19 cellular contexts compared by ENCODE assay signal in the genomic region with DNA sequence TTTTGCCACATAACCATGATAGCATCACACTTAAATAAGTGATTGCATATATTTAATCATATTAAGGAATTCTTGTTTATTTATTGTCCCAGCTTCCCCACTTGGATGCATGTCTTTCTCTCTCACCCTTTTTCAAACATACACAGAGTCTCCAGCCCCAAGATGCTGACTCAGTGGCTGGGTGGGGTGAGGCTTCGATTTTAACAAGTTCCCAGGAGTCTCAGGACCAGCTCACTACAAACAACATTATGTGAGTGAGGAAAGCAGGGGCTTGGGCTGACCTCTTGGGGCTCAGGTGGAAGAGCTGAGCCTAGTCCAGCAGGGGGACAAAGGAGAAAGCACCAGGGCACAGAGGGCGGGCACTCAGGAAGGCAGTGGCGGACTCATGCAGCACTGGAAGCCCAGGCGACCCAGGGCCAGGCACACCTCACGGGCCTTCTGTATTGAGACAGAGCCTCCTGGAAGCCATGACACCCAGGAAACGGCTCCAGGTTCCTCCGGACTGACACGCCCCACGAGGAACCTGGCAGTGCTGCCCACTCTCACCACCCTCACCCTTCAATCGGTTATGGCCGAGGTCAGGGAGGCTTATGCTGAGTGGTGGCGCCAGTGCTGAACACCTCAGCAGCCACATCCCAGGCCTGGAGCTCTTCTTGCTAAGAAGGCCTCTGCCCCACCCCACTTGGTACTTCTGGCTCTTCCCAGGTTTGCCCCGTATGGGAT.
DNase-seq lines count a peak whose midpoint lies in the region; ATAC-seq and TF ChIP-seq lines count a peak whose summit lies in the region.
"Had no signal": no experiment of that assay in that cellular context is flagged by ENCODE, and none has a peak within 500 bp of the region (broad histone marks: within the 10 kb centered on the region; RNA-seq: fewer than 3 reads in every experiment).

No MANE protein-coding gene starts in this region.

- TF ChIP-seq CTCF in brain (conservative IDR thresholded peaks at IDR 0.05): no peak

- no peaks in the 10 kb centered on the region for H3K9me3 Mint-ChIP-seq in activated CD4-positive, alpha-beta T cell treated with anti-CD3 and anti-CD28 coated beads, Interleukin-2, amount 10 ng/mL, durations not matched to agents 24 days and 14 days
- H3K9me3 Mint-ChIP-seq in activated CD4-positive, alpha-beta T cell treated with anti-CD3 and anti-CD28 coated beads, Interleukin-2, amount 10 ng/mL, durations not matched to agents 7 days and 5 days: no peaks in the 10 kb centered on the region
- no peaks in the 10 kb centered on the region for H3K9me3 Mint-ChIP-seq in brain
- H3K9me3 Mint-ChIP-seq: mesothelial cell of epicardium had no signal

- CTCF ChIA-PET in activated CD4-positive, alpha-beta T cell treated with anti-CD3 and anti-CD28 coated beads, Interleukin-2, amount 10 ng/mL, durations not matched to agents 7 days and 5 days (lab: Charles Lee): interaction anchor here (1.9 kb wide), 1 partner anchor 9 kb away, joined by 6 read pairs; no protein-coding TSS in a partner anchor

- POLR2A ChIA-PET in activated CD4-positive, alpha-beta T cell treated with anti-CD3 and anti-CD28 coated beads, Interleukin-2, amount 10 ng/mL, durations not matched to agents 7 days and 5 days (lab: Charles Lee): no interaction called here

- ATAC-seq in GM21447 (IDR thresholded peaks at IDR 0.05; ENCODE audit: unreplicated experiment) (no peak), HG03378 (IDR thresholded peaks at IDR 0.05; ENCODE audit: unreplicated experiment) (no peak), GM18861 (IDR thresholded peaks at IDR 0.05; ENCODE audit: unreplicated experiment) (no peak)
- ATAC-seq: activated CD8-positive, alpha-beta T cell treated with anti-CD3 and anti-CD28 coated beads, Interleukin-2, amount 10 ng/mL, durations not matched to agents 7 days and 5 days; stimulated activated naive CD8-positive, alpha-beta T cell treated with anti-CD3 and anti-CD28 coated beads, Interleukin-15, Interleukin-2, amounts not matched to agents 100 U/mL and 50 U/mL, for 24 hours had no signal

- H3K27ac ChIP-seq in layer of hippocampus (ENCODE audit: low read depth, low read length): peak overlapping the region; percentile 62
- peak overlapping the region; percentile 20 for H3K27ac ChIP-seq in substantia nigra (ENCODE audit: low read depth, low read length, poor library complexity, severe bottlenecking)
- H3K27ac ChIP-seq: ovary, SJSA1 had no signal

- no peaks in the 10 kb centered on the region for H3K27me3 ChIP-seq in layer of hippocampus (ENCODE audit: control insufficient read depth, insufficient read depth, low read length)
- H3K27me3 ChIP-seq: ovary, SJSA1 had no signal

- H3K4me1 Mint-ChIP-seq in activated CD4-positive, alpha-beta T cell treated with anti-CD3 and anti-CD28 coated beads, Interleukin-2, amount 10 ng/mL, durations not matched to agents 24 days and 14 days: peaks cover 3% of the 10 kb centered on the region
- peaks cover 3% of the 10 kb centered on the region for H3K4me1 Mint-ChIP-seq in activated CD4-positive, alpha-beta T cell treated with anti-CD3 and anti-CD28 coated beads, Interleukin-2, amount 10 ng/mL, durations not matched to agents 7 days and 5 days
- H3K4me1 Mint-ChIP-seq in brain: peaks cover 97% of the 10 kb centered on the region

- H3K27me3 Mint-ChIP-seq in activated CD4-positive, alpha-beta T cell treated with anti-CD3 and anti-CD28 coated beads, Interleukin-2, amount 10 ng/mL, durations not matched to agents 24 days and 14 days: no peaks in the 10 kb centered on the region
- H3K27me3 Mint-ChIP-seq in activated CD4-positive, alpha-beta T cell treated with anti-CD3 and anti-CD28 coated beads, Interleukin-2, amount 10 ng/mL, durations not matched to agents 7 days and 5 days: no peaks in the 10 kb centered on the region
- no peaks in the 10 kb centered on the region for H3K27me3 Mint-ChIP-seq in brain

- peaks cover 38% of the 10 kb centered on the region for H3K36me3 Mint-ChIP-seq in activated CD4-positive, alpha-beta T cell treated with anti-CD3 and anti-CD28 coated beads, Interleukin-2, amount 10 ng/mL, durations not matched to agents 24 days and 14 days (ENCODE audit: low read depth)
- H3K36me3 Mint-ChIP-seq in activated CD4-positive, alpha-beta T cell treated with anti-CD3 and anti-CD28 coated beads, Interleukin-2, amount 10 ng/mL, durations not matched to agents 7 days and 5 days (ENCODE audit: low read depth): peaks cover 3% of the 10 kb centered on the region
- H3K36me3 Mint-ChIP-seq in brain: peaks cover 62% of the 10 kb centered on the region
- H3K36me3 Mint-ChIP-seq: mesothelial cell of epicardium had no signal

- no peak for DNase-seq in activated CD4-positive, alpha-beta T cell treated with anti-CD3 and anti-CD28 coated beads, Interleukin-2, amount 10 ng/mL, durations not matched to agents 24 days and 14 days
- no peak for DNase-seq in activated CD4-positive, alpha-beta T cell treated with anti-CD3 and anti-CD28 coated beads, Interleukin-2, amount 10 ng/mL, durations not matched to agents 7 days and 5 days
- no peak for DNase-seq in substantia nigra (lab: John Stamatoyannopoulos, UW)
- DNase-seq: activated CD8-positive, alpha-beta T cell treated with anti-CD3 and anti-CD28 coated beads, Interleukin-2, amount 10 ng/mL, durations not matched to agents 7 days and 5 days; Caco-2; effector CD4-positive, alpha-beta T cell; GF-D8; glutamatergic neuron; NCI-H146; ovary; small intestine; stimulated activated naive CD8-positive, alpha-beta T cell treated with anti-CD3 and anti-CD28 coated beads, Interleukin-15, Interleukin-2, amounts not matched to agents 100 U/mL and 50 U/mL, for 24 hours had no signal

- peak overlapping the region; percentile 1 for H3K27ac Mint-ChIP-seq in activated CD4-positive, alpha-beta T cell treated with anti-CD3 and anti-CD28 coated beads, Interleukin-2, amount 10 ng/mL, durations not matched to agents 24 days and 14 days
- H3K27ac Mint-ChIP-seq in activated CD4-positive, alpha-beta T cell treated with anti-CD3 and anti-CD28 coated beads, Interleukin-2, amount 10 ng/mL, durations not matched to agents 7 days and 5 days: no peak overlapping the region
- peak overlapping the region in 3 of 5 experiments; percentile 91 to 96 (median 92) for H3K27ac Mint-ChIP-seq in brain
- H3K27ac Mint-ChIP-seq: activated CD8-positive, alpha-beta T cell treated with anti-CD3 and anti-CD28 coated beads, Interleukin-2, amount 10 ng/mL, durations not matched to agents 7 days and 5 days; mesothelial cell of epicardium had no signal

- intact Hi-C loops in activated CD4-positive, alpha-beta T cell treated with anti-CD3 and anti-CD28 coated beads, Interleukin-2, amount 10 ng/mL, durations not matched to agents 24 days and 14 days (cut with micrococcal nuclease): no loop called here

- H3K4me3 Mint-ChIP-seq in activated CD4-positive, alpha-beta T cell treated with anti-CD3 and anti-CD28 coated beads, Interleukin-2, amount 10 ng/mL, durations not matched to agents 24 days and 14 days: no peak overlapping the region
- H3K4me3 Mint-ChIP-seq in activated CD4-positive, alpha-beta T cell treated with anti-CD3 and anti-CD28 coated beads, Interleukin-2, amount 10 ng/mL, durations not matched to agents 7 days and 5 days: no peak overlapping the region
- H3K4me3 Mint-ChIP-seq in brain: no peak overlapping the region
- H3K4me3 Mint-ChIP-seq: activated CD8-positive, alpha-beta T cell treated with anti-CD3 and anti-CD28 coated beads, Interleukin-2, amount 10 ng/mL, durations not matched to agents 7 days and 5 days; mesothelial cell of epicardium had no signal
